In genomic region chr6:43807228-43808061, GRCh38 we compare ENCODE assay signal across 1 cellular context.
TF ChIP-seq lines count a peak whose summit lies in the region.

No MANE protein-coding gene starts in this region.

TF ChIP-seq in HepG2, 621 proteins besides CTCF, POLR2A, EP300 and RAD21 (continued from another document):
- TF ChIP-seq PCBP1 (IDR thresholded peaks at IDR 0.05; ENCODE audit: borderline replicate concordance, low read depth, low read length) = no peak
- TF ChIP-seq ZBTB7A (CRISPR knock-in tag; IDR thresholded peaks at IDR 0.05) = 0 out of 2 replicates have a peak, but pooled peaks have one; percentile 57
- TF ChIP-seq RFX1 (IDR thresholded peaks at IDR 0.05) = no peak
- peak; percentile 58; the same call in 1 of the 2 replicates for TF ChIP-seq ZNF224 (CRISPR knock-in tag; IDR thresholded peaks at IDR 0.05)
- TF ChIP-seq ARNT (IDR thresholded peaks at IDR 0.05) = no peak
- no peak for TF ChIP-seq ZNF484 (CRISPR knock-in tag; IDR thresholded peaks at IDR 0.05; ENCODE audit: borderline replicate concordance, low read depth)
- TF ChIP-seq SAP130 (CRISPR knock-in tag; IDR thresholded peaks at IDR 0.05; ENCODE audit: low read depth) = peak; percentile 50
- TF ChIP-seq FOXA3 (CRISPR knock-in tag; IDR thresholded peaks at IDR 0.05) = peak; percentile 39
- peak in 1 of 2 experiments; percentile 44; a peak in 1 of 4 replicates for TF ChIP-seq NR2F1 (CRISPR knock-in tag; IDR thresholded peaks at IDR 0.05)
- no peak for TF ChIP-seq AHR (CRISPR knock-in tag; IDR thresholded peaks at IDR 0.05)
- TF ChIP-seq, protein P1, sequence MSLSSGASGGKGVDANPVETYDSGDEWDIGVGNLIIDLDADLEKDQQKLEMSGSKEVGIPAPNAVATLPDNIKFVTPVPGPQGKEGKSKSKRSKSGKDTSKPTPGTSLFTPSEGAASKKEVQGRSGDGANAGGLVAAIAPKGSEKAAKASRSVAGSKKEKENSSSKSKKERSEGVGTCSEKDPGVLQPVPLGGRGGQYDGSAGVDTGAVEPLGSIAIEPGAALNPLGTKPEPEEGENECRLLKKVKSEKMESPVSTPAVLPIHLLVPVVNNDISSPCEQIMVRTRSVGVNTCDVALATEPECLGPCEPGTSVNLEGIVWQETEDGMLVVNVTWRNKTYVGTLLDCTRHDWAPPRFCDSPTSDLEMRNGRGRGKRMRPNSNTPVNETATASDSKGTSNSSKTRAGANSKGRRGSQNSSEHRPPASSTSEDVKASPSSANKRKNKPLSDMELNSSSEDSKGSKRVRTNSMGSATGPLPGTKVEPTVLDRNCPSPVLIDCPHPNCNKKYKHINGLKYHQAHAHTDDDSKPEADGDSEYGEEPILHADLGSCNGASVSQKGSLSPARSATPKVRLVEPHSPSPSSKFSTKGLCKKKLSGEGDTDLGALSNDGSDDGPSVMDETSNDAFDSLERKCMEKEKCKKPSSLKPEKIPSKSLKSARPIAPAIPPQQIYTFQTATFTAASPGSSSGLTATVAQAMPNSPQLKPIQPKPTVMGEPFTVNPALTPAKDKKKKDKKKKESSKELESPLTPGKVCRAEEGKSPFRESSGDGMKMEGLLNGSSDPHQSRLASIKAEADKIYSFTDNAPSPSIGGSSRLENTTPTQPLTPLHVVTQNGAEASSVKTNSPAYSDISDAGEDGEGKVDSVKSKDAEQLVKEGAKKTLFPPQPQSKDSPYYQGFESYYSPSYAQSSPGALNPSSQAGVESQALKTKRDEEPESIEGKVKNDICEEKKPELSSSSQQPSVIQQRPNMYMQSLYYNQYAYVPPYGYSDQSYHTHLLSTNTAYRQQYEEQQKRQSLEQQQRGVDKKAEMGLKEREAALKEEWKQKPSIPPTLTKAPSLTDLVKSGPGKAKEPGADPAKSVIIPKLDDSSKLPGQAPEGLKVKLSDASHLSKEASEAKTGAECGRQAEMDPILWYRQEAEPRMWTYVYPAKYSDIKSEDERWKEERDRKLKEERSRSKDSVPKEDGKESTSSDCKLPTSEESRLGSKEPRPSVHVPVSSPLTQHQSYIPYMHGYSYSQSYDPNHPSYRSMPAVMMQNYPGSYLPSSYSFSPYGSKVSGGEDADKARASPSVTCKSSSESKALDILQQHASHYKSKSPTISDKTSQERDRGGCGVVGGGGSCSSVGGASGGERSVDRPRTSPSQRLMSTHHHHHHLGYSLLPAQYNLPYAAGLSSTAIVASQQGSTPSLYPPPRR (CRISPR knock-in tag; IDR thresholded peaks at IDR 0.05; ENCODE audit: borderline replicate concordance) = 0 out of 2 replicates have a peak, but pooled peaks have one; percentile 20
- no peak for TF ChIP-seq HNRNPLL (IDR thresholded peaks at IDR 0.05; ENCODE audit: low read depth, low read length, poor library complexity, severe bottlenecking)
- TF ChIP-seq TBX3 (IDR thresholded peaks at IDR 0.05; ENCODE audit: borderline replicate concordance) = no peak
- 0 out of 2 replicates have a peak, but pooled peaks have one; percentile 1 for TF ChIP-seq ZNF343 (CRISPR knock-in tag; IDR thresholded peaks at IDR 0.05)
- TF ChIP-seq ZNF280B (CRISPR knock-in tag; IDR thresholded peaks at IDR 0.05; ENCODE audit: borderline replicate concordance) = peak; percentile 92
- TF ChIP-seq ETV6 (CRISPR knock-in tag; conservative IDR thresholded peaks at IDR 0.05) = 0 out of 2 replicates have a peak, but pooled peaks have one; percentile 42
- TF ChIP-seq RBM39 (IDR thresholded peaks at IDR 0.05; ENCODE audit: low read depth, low read length, poor library complexity, severe bottlenecking) = no peak
- 0 out of 2 replicates have a peak, but pooled peaks have one; percentile 8 for TF ChIP-seq PAX8 (CRISPR knock-in tag; IDR thresholded peaks at IDR 0.05; ENCODE audit: borderline replicate concordance)
- no peak for TF ChIP-seq ZNF841 (CRISPR knock-in tag; IDR thresholded peaks at IDR 0.05; ENCODE audit: borderline replicate concordance)
- TF ChIP-seq, protein P2, sequence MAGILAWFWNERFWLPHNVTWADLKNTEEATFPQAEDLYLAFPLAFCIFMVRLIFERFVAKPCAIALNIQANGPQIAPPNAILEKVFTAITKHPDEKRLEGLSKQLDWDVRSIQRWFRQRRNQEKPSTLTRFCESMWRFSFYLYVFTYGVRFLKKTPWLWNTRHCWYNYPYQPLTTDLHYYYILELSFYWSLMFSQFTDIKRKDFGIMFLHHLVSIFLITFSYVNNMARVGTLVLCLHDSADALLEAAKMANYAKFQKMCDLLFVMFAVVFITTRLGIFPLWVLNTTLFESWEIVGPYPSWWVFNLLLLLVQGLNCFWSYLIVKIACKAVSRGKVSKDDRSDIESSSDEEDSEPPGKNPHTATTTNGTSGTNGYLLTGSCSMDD (CRISPR knock-in tag; IDR thresholded peaks at IDR 0.05) = no peak
- peak; percentile 90; the same call in 1 of the 2 replicates for TF ChIP-seq ZNF724P (CRISPR knock-in tag; IDR thresholded peaks at IDR 0.05; ENCODE audit: borderline replicate concordance)
- TF ChIP-seq, protein P3, sequence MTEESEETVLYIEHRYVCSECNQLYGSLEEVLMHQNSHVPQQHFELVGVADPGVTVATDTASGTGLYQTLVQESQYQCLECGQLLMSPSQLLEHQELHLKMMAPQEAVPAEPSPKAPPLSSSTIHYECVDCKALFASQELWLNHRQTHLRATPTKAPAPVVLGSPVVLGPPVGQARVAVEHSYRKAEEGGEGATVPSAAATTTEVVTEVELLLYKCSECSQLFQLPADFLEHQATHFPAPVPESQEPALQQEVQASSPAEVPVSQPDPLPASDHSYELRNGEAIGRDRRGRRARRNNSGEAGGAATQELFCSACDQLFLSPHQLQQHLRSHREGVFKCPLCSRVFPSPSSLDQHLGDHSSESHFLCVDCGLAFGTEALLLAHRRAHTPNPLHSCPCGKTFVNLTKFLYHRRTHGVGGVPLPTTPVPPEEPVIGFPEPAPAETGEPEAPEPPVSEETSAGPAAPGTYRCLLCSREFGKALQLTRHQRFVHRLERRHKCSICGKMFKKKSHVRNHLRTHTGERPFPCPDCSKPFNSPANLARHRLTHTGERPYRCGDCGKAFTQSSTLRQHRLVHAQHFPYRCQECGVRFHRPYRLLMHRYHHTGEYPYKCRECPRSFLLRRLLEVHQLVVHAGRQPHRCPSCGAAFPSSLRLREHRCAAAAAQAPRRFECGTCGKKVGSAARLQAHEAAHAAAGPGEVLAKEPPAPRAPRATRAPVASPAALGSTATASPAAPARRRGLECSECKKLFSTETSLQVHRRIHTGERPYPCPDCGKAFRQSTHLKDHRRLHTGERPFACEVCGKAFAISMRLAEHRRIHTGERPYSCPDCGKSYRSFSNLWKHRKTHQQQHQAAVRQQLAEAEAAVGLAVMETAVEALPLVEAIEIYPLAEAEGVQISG (CRISPR knock-in tag; IDR thresholded peaks at IDR 0.05) = peak; percentile 36; the same call in 1 of the 2 replicates
- TF ChIP-seq ZNF441 (CRISPR knock-in tag; IDR thresholded peaks at IDR 0.05; ENCODE audit: borderline replicate concordance) = peak; percentile 58; the same call in 1 of the 2 replicates
- peak; percentile 71; the same call in 1 of the 2 replicates for TF ChIP-seq EEA1 (CRISPR knock-in tag; IDR thresholded peaks at IDR 0.05; ENCODE audit: borderline replicate concordance)
- peak; percentile 65; the same call in 1 of the 2 replicates for TF ChIP-seq ARNTL (CRISPR knock-in tag; IDR thresholded peaks at IDR 0.05)
- 0 out of 2 replicates have a peak, but pooled peaks have one; percentile 43 for TF ChIP-seq ZNF737 (CRISPR knock-in tag; IDR thresholded peaks at IDR 0.05; ENCODE audit: borderline replicate concordance)
- TF ChIP-seq ZNF788 (CRISPR knock-in tag; IDR thresholded peaks at IDR 0.05; ENCODE audit: borderline replicate concordance) = peak; percentile 40; the same call in 1 of the 2 replicates
- TF ChIP-seq, protein P4, sequence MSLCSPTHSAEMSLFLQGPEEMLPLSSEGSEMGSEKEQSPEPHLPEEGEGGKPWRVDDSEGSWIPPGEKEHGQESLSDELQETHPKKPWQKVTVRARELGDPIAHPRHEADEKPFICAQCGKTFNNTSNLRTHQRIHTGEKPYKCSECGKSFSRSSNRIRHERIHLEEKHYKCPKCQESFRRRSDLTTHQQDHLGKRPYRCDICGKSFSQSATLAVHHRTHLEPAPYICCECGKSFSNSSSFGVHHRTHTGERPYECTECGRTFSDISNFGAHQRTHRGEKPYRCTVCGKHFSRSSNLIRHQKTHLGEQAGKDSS (CRISPR knock-in tag; IDR thresholded peaks at IDR 0.05; ENCODE audit: borderline replicate concordance, low read depth) = peak; percentile 41; the same call in 1 of the 2 replicates
- TF ChIP-seq TARDBP (CRISPR knock-in tag; IDR thresholded peaks at IDR 0.05) = no peak
- TF ChIP-seq, protein P5, sequence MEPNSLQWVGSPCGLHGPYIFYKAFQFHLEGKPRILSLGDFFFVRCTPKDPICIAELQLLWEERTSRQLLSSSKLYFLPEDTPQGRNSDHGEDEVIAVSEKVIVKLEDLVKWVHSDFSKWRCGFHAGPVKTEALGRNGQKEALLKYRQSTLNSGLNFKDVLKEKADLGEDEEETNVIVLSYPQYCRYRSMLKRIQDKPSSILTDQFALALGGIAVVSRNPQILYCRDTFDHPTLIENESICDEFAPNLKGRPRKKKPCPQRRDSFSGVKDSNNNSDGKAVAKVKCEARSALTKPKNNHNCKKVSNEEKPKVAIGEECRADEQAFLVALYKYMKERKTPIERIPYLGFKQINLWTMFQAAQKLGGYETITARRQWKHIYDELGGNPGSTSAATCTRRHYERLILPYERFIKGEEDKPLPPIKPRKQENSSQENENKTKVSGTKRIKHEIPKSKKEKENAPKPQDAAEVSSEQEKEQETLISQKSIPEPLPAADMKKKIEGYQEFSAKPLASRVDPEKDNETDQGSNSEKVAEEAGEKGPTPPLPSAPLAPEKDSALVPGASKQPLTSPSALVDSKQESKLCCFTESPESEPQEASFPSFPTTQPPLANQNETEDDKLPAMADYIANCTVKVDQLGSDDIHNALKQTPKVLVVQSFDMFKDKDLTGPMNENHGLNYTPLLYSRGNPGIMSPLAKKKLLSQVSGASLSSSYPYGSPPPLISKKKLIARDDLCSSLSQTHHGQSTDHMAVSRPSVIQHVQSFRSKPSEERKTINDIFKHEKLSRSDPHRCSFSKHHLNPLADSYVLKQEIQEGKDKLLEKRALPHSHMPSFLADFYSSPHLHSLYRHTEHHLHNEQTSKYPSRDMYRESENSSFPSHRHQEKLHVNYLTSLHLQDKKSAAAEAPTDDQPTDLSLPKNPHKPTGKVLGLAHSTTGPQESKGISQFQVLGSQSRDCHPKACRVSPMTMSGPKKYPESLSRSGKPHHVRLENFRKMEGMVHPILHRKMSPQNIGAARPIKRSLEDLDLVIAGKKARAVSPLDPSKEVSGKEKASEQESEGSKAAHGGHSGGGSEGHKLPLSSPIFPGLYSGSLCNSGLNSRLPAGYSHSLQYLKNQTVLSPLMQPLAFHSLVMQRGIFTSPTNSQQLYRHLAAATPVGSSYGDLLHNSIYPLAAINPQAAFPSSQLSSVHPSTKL (CRISPR knock-in tag; IDR thresholded peaks at IDR 0.05) = peak; percentile 50; the same call in 1 of the 2 replicates
- 0 out of 2 replicates have a peak, but pooled peaks have one; percentile 20 for TF ChIP-seq ZNF839 (CRISPR knock-in tag; IDR thresholded peaks at IDR 0.05; ENCODE audit: borderline replicate concordance)
- peak; percentile 86 for TF ChIP-seq HNF4A (CRISPR knock-in tag; IDR thresholded peaks at IDR 0.05)
- TF ChIP-seq CBX2 (IDR thresholded peaks at IDR 0.05; ENCODE audit: low read depth, low read length) = no peak
- TF ChIP-seq CBX2 (CRISPR knock-in tag; IDR thresholded peaks at IDR 0.05; ENCODE audit: low read depth) = no peak
TF ChIP-seq in HepG2: peak in this region for 105.
